Comparison of ENCODE assay signal across 8 cellular contexts in the genomic region with DNA sequence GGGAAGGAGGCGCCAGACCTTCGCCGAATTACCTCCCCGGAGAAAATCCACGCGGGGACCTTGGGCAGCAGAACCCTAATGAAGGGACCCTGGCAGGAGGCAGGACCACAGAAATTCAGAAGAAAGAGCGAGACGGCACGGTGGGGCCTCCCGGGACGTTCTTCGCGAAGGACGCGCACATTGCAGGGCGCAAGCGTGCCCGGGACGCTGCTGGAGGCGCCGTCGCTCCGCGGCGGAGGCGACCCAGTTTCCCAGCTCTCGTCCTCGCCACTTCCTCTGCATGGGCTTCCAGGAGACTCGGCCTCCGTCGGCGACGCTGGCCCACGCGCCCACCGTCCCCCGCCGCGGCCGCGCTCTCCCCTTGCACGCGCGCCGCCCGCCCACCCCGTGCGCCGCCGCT. TPM values are rescaled to one million over a fixed set of nuclear protein-coding genes. Genes with fewer than 3 reads are reported as not detected.
A peak's percentile ranks its signal among the peaks of the same experiment; 100 is the strongest.
DNase-seq lines count a peak whose midpoint lies in the region; ATAC-seq and TF ChIP-seq lines count a peak whose summit lies in the region.

No MANE protein-coding gene starts in this region.

- peak; percentile 15 for DNase-seq in activated T-cell treated with anti-CD3 and anti-CD28 coated beads for 1 hour (ENCODE audit: low read depth)
- no peak for DNase-seq in activated T-cell treated with anti-CD3 and anti-CD28 coated beads for 4 hours
- DNase-seq in choroid plexus epithelial cell (ENCODE audit: low read depth) = no peak
- DNase-seq in mesendoderm = no peak
- DNase-seq in NCI-H2081 treated with DMSO at 0.1 percent for 48 hours (lab: John Stamatoyannopoulos, UW) = no peak
- no peak for DNase-seq in foreskin fibroblast

- no peak overlapping the region for H3K4ac ChIP-seq in mesendoderm (ENCODE audit: low read depth, low read length)

- peak overlapping the region; percentile 87 for H3K56ac ChIP-seq in mesendoderm (ENCODE audit: low read length)

- no peak overlapping the region for H4K5ac ChIP-seq in mesendoderm (ENCODE audit: low read length)

- H4K8ac ChIP-seq in mesendoderm (ENCODE audit: low read depth, low read length) = no peak overlapping the region

- no peak overlapping the region for H3K27ac ChIP-seq in mesendoderm (ENCODE audit: low read depth, low read length)
- no peak overlapping the region for H3K27ac ChIP-seq in thymus (ENCODE audit: low read depth)

- H3K4me2 ChIP-seq in mesendoderm (ENCODE audit: low read length) = peak overlapping the region; percentile 59

- H3K4me3 ChIP-seq in choroid plexus epithelial cell (ENCODE audit: low read depth, low read length) = peak overlapping the region; percentile 44
- peak overlapping the region; percentile 3 for H3K4me3 ChIP-seq in mesendoderm (ENCODE audit: low read length)
- H3K4me3 ChIP-seq in thymus (ENCODE audit: low read length) = peak overlapping the region; percentile 36
- no peak overlapping the region for H3K4me3 ChIP-seq in foreskin fibroblast (ENCODE audit: low read depth in 1 of 2, low read length in 2 of 2)

- H3K36me3 ChIP-seq in mesendoderm (ENCODE audit: control insufficient read depth, insufficient read depth, low read length) = no peaks in the 10 kb centered on the region
- H3K36me3 ChIP-seq in thymus (ENCODE audit: control insufficient read depth, insufficient read depth) = no peaks in the 10 kb centered on the region

- H3K9me3 ChIP-seq in thymus (ENCODE audit: control insufficient read depth) = no peaks in the 10 kb centered on the region

- peak overlapping the region; percentile 89 for H3K18ac ChIP-seq in mesendoderm (ENCODE audit: low read length)

- H3K4me1 ChIP-seq in mesendoderm (ENCODE audit: control insufficient read depth, low read depth, low read length) (peaks cover 10% of the 10 kb centered on the region), thymus (ENCODE audit: control insufficient read depth, insufficient read depth, low read length) (peaks cover 6% of the 10 kb centered on the region)

- H3K23ac ChIP-seq in mesendoderm (ENCODE audit: low read length) = no peak overlapping the region

- no peak for ATAC-seq in HG02571 (IDR thresholded peaks at IDR 0.05; ENCODE audit: unreplicated experiment)

- H3K27me3 ChIP-seq in mesendoderm (ENCODE audit: insufficient read depth, low read length, poor library complexity) = no peaks in the 10 kb centered on the region
- no peaks in the 10 kb centered on the region for H3K27me3 ChIP-seq in thymus (ENCODE audit: control insufficient read depth, insufficient read depth)

- TF ChIP-seq CTCF in choroid plexus epithelial cell (conservative IDR thresholded peaks at IDR 0.05; ENCODE audit: low read depth, low read length) (no peak), foreskin fibroblast (IDR thresholded peaks at IDR 0.05; ENCODE audit: low read depth, low read length) (no peak)

- H2BK15ac ChIP-seq in mesendoderm (replicated peaks; ENCODE audit: low read depth) = no peak overlapping the region

- H2AK5ac ChIP-seq in mesendoderm (ENCODE audit: low read length) = no peak overlapping the region

- H3K9ac ChIP-seq in mesendoderm (ENCODE audit: low read length) = peak overlapping the region; percentile 46

- H3K79me2 ChIP-seq in mesendoderm (ENCODE audit: control insufficient read depth, insufficient read depth, low read length) = no peaks in the 10 kb centered on the region

- H3K79me1 ChIP-seq in mesendoderm (ENCODE audit: low read length) = no peaks in the 10 kb centered on the region

- no peak overlapping the region for H2BK5ac ChIP-seq in mesendoderm (ENCODE audit: low read length)

- peak overlapping the region; percentile 31 for H2BK120ac ChIP-seq in mesendoderm (ENCODE audit: low read depth, low read length)

- no CpG with 5 or more reads among the region's 50 CpGs for WGBS in mesendoderm (ENCODE audit: extremely low coverage, insufficient coverage, low lambda C conversion rate)
- WGBS in thymus = 5% methylated on average over 50 of the region's 50 CpGs

RNA-seq across cellular contexts. Expression of gene SMAD3, which starts 31.9 kb away (rescaled TPM):
- 17.4 TPM for polyA plus RNA-seq in mesendoderm (2013, experiment 1 of 2)
- polyA plus RNA-seq in mesendoderm (2013, experiment 2 of 2) = 16.4 TPM
- 21.6 TPM for polyA plus RNA-seq in thymus

Comparison
In these comparisons a context has a peak if more than half of its experiments do, and no peak if none do; other contexts are left out.
1. H3K4me3 ChIP-seq: peak in choroid plexus epithelial cell (single experiment), mesendoderm (single experiment) and thymus (single experiment); none in foreskin fibroblast (0 of 2).